Comparison of ENCODE assay signal across 12 cellular contexts in genomic region chr20:41392871-41393704, GRCh38. TPM values are rescaled to one million over a fixed set of nuclear protein-coding genes. Genes with fewer than 3 reads are reported as not detected.
A peak's percentile ranks its signal among the peaks of the same experiment; 100 is the strongest.
DNase-seq lines count a peak whose midpoint lies in the region; ATAC-seq and TF ChIP-seq lines count a peak whose summit lies in the region.
"Had no signal": no experiment of that assay in that cellular context is flagged by ENCODE, and none has a peak within 500 bp of the region (broad histone marks: within the 10 kb centered on the region; RNA-seq: fewer than 3 reads in every experiment).

No MANE protein-coding gene starts in this region.

- DNase-seq in anterior cingulate cortex (lab: John Stamatoyannopoulos, UW) (peak in 45 of 58 donors; percentile 9 to 78 (median 40)), fibroblast of the conjunctiva (ENCODE audit: low read depth) (peak; percentile 34), midbrain (lab: John Stamatoyannopoulos, UW) (peak; percentile 66), thyroid gland (peak; percentile 24), NCI-H2107 (lab: John Stamatoyannopoulos, UW) (no peak), DMS53 treated with DMSO at 0.1 percent for 48 hours (lab: John Stamatoyannopoulos, UW; ENCODE audit: unreplicated experiment) (no peak), omental fat pad (ENCODE audit: low spot score) (no peak)
- DNase-seq: COR-L47, NCI-H1417 treated with DMSO at 0.1 percent for 48 hours, NCI-H748 treated with DMSO at 0.1 percent for 48 hours had no signal

- no peaks in the 10 kb centered on the region for H3K27me3 ChIP-seq in thyroid gland

- TF ChIP-seq POLR2A in thyroid gland (IDR thresholded peaks at IDR 0.05): no peak

- WGBS in thyroid gland, 2 donors: 72 to 73% methylated on average over 11 to 12 of the region's 12 CpGs

- TF ChIP-seq CTCF in thyroid gland (IDR thresholded peaks at IDR 0.05): no peak
- no peak for TF ChIP-seq CTCF in omental fat pad (IDR thresholded peaks at IDR 0.05)

- no peak overlapping the region for H3K4me3 Mint-ChIP-seq in stimulated activated memory B cell treated with anti-CD40 and anti-IgM and Interleukin-4, amounts not matched to agents 10 μg/mL and 1 μg/mL and 100 μg/mL, for 72 hours

- H3K4me1 ChIP-seq in thyroid gland: no peaks in the 10 kb centered on the region

- no peak overlapping the region for H3K27ac ChIP-seq in thyroid gland

- H3K27me3 Mint-ChIP-seq in stimulated activated memory B cell treated with anti-CD40 and anti-IgM and Interleukin-4, amounts not matched to agents 10 μg/mL and 1 μg/mL and 100 μg/mL, for 72 hours: no peaks in the 10 kb centered on the region

- no peaks in the 10 kb centered on the region for H3K36me3 ChIP-seq in thyroid gland

- intact Hi-C loops in thyroid gland (cut with DNase I): no loop called here

- no peak overlapping the region for H3K27ac Mint-ChIP-seq in stimulated activated memory B cell treated with anti-CD40 and anti-IgM and Interleukin-4, amounts not matched to agents 10 μg/mL and 1 μg/mL and 100 μg/mL, for 72 hours

- H3K4me1 Mint-ChIP-seq in stimulated activated memory B cell treated with anti-CD40 and anti-IgM and Interleukin-4, amounts not matched to agents 10 μg/mL and 1 μg/mL and 100 μg/mL, for 72 hours: no peaks in the 10 kb centered on the region

- no peaks in the 10 kb centered on the region for H3K36me3 Mint-ChIP-seq in stimulated activated memory B cell treated with anti-CD40 and anti-IgM and Interleukin-4, amounts not matched to agents 10 μg/mL and 1 μg/mL and 100 μg/mL, for 72 hours
- H3K36me3 Mint-ChIP-seq: activated naive CD4-positive, alpha-beta T cell treated with anti-CD3 and anti-CD28 coated beads, Interleukin-2, amount 50 U/mL, for 72 hours had no signal

- ATAC-seq in stimulated activated memory B cell treated with anti-CD40 and anti-IgM and Interleukin-4, amounts not matched to agents 10 μg/mL and 1 μg/mL and 100 μg/mL, for 72 hours: no peak
- ATAC-seq in omental fat pad (ENCODE audit: low FRiP score): no peak

- H3K4me3 ChIP-seq in thyroid gland (replicated peaks in 1 of 3): no peak overlapping the region

- peaks cover 3% of the 10 kb centered on the region for H3K9me3 Mint-ChIP-seq in stimulated activated memory B cell treated with anti-CD40 and anti-IgM and Interleukin-4, amounts not matched to agents 10 μg/mL and 1 μg/mL and 100 μg/mL, for 72 hours
- H3K9me3 Mint-ChIP-seq: activated naive CD4-positive, alpha-beta T cell treated with anti-CD3 and anti-CD28 coated beads, Interleukin-2, amount 50 U/mL, for 72 hours had no signal

- no peaks in the 10 kb centered on the region for H3K9me3 ChIP-seq in thyroid gland

RNA-seq across cellular contexts. Expression of gene EMILIN3, which starts 26.5 kb away (rescaled TPM):
- total RNA-seq in thyroid gland: 1 to 10 TPM in 1 of 4 donors, under 1 TPM in 3; 0.27 to 1.3 (median 0.61) TPM
- under 1 TPM in 3 of 4 donors, not detected in 1; 0.12 to 0.37 (median 0.13) TPM for total RNA-seq in omental fat pad

RNA-seq across cellular contexts. Expression of gene LPIN3, which starts 52.5 kb away (rescaled TPM):
- total RNA-seq in thyroid gland: 10 to 100 TPM; 33.5 to 53.5 (median 42.1) TPM
- 10 to 100 TPM; 17.2 to 51.2 (median 34.2) TPM for total RNA-seq in omental fat pad

Comparison
In these comparisons a context has a peak if more than half of its experiments do, and no peak if none do; other contexts are left out.
1. DNase-seq: peak in anterior cingulate cortex (45 of 58), fibroblast of the conjunctiva (single experiment), midbrain (single experiment) and thyroid gland (2 of 2); none in NCI-H2107 (single experiment), DMS53 treated with DMSO at 0.1 percent for 48 hours (single experiment) and omental fat pad (single experiment).